Comparison of ENCODE assay signal across 2 cellular contexts in the genomic region with DNA sequence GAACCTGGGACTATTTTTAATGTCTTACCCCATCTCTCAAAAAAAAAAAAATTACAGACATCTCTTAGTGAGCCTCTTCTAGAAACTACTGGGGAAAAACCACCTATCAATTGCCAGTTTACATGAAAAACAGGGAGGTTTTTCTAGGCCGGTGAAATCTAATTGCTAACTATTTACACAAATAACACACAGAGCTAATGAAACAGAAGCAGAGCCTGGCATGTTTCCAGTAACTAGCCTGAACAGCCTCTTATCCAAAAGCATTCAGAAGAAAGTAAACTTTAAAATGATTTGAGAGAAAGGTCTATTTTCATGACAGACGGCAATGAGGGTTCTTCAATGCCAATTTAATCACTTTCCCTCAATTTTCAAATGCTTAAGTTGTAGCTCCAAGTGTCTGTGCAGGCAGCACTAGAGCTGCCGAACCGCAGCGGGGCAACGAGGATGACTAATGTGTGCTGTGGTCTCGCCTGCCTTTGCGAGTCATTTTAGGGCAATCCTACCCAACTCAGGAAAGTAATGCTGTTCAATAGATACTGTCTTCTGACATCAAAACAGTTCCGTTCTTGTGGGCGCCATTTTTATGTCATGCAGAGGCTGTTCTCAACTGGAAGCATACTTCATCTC.
TF ChIP-seq lines count a peak whose summit lies in the region.

No MANE protein-coding gene starts in this region.

TF ChIP-seq in HepG2, 621 proteins besides CTCF, POLR2A, EP300 and RAD21 (continued from another document):
- TF ChIP-seq REST (IDR thresholded peaks at IDR 0.05; ENCODE audit: borderline replicate concordance in 1 of 2, low read depth in 1 of 2, low read length in 2 of 2) (no peak), ATF4 (CRISPR knock-in tag; IDR thresholded peaks at IDR 0.05) (no peak), ZNF44 (CRISPR knock-in tag; IDR thresholded peaks at IDR 0.05) (no peak), HMG20A (CRISPR knock-in tag; IDR thresholded peaks at IDR 0.05; ENCODE audit: borderline replicate concordance) (no peak), ZNF589 (CRISPR knock-in tag; conservative IDR thresholded peaks at IDR 0.05) (no peak)
- TF ChIP-seq, protein P1, sequence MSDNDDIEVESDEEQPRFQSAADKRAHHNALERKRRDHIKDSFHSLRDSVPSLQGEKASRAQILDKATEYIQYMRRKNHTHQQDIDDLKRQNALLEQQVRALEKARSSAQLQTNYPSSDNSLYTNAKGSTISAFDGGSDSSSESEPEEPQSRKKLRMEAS (IDR thresholded peaks at IDR 0.05): no peak

TF ChIP-seq in WTC11, 78 proteins besides CTCF, POLR2A, EP300 and RAD21 (continued from another document):
- no peak for TF ChIP-seq SMAD4 (CRISPR knock-in tag; IDR thresholded peaks at IDR 0.05)
- TF ChIP-seq, protein P2, sequence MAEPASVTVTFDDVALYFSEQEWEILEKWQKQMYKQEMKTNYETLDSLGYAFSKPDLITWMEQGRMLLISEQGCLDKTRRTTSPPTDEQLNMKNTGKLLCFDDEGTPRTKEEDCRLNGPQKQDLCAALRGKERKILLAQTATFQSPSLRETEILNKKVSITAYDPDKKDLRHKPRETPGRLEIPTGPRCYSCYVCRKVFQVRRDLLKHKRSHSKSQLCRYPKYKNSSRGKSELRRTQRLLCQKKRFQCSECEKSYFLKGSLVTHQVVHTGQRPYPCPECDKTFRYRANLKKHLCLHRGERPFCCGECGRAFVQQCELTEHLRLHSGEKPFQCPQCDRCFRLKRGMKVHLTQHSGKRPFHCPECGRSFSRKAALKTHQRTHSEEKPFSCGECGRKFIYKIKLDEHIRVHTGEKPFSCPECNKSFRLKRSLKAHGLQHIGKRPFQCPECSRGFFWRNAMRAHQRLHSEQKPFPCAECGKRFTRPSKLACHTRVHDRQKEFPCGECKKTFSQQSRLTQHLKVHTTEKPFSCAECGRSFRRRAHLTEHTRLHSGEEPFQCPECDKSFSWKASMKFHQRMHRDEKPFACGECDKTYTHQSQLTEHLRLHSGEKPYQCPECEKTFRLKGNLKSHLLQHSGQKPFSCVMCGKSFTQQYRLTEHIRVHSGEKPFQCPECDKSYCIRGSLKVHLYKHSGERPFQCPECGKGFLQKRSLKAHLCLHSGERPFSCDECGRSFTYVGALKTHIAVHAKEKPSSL (CRISPR knock-in tag; conservative IDR thresholded peaks at IDR 0.05): no peak
